Comparison of ENCODE assay signal across 8 cellular contexts in the genomic region with DNA sequence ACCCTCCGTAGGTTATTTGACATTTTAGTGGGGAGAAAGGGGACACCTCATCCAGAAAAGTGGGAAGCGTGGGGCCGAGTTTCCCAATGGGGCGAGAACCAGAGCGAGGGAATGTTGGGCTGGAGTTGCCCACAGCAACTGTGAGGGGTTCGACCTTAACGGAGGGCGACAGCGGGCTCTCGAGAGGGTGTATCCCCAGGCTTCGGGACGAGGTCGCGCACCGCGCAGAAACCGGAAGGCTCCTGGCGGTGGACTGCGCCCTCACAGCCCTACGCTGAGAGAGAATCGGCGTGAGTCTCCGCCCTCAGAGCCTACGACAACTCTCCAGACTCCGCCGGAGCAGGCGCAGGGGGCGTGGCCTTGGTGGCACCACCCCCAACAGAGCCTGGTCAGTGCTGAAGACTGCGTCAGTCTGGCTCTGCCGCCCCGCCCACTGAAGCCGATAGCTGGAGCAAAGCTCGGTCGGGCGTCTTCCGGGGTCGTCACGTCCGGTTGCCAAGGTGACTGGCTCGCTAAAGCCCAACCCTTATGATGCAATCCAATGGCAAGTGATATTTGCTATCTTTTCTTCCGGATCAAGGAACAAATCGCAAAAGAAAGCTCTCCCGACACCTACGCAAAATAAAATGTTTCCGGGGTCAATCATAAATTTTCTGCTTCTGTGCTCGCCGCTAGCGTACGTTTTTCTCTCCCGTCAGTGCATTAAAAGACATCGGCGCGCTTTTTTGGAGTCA. TPM values are rescaled to one million over a fixed set of nuclear protein-coding genes. Genes with fewer than 3 reads are reported as not detected.
DNase-seq lines count a peak whose midpoint lies in the region; TF ChIP-seq lines count a peak whose summit lies in the region.

Gene LRIF1 (minus strand): TSS at position 257 of the 734 bp plus-strand sequence. CDS start 234 bp downstream, at position 23.

- H3K9me3 Mint-ChIP-seq in nephron: peaks cover 31% of the 10 kb centered on the region
- peaks cover 38% of the 10 kb centered on the region for H3K9me3 Mint-ChIP-seq in stimulated activated naive CD8-positive, alpha-beta T cell treated with anti-CD3 and anti-CD28 coated beads, Interleukin-15, Interleukin-2, amounts not matched to agents 100 ng/mL and 50 ng/mL, for 24 hours

- peak; percentile 68 for TF ChIP-seq CTCF in fibroblast of the aortic adventitia (IDR thresholded peaks at IDR 0.05; ENCODE audit: insufficient read depth, low read length)
- peak; percentile 27 to 48 (median 44) for TF ChIP-seq CTCF in nephron (IDR thresholded peaks at IDR 0.05; ENCODE audit: unreplicated experiment in 3 of 3)

- peak within 1 kb of the TSS; percentile 79 to 88 (median 80) for H3K27ac Mint-ChIP-seq in nephron
- H3K27ac Mint-ChIP-seq in stimulated activated naive CD8-positive, alpha-beta T cell treated with anti-CD3 and anti-CD28 coated beads, Interleukin-15, Interleukin-2, amounts not matched to agents 100 ng/mL and 50 ng/mL, for 24 hours: peak within 1 kb of the TSS; percentile 98

- peaks cover 33% of the 10 kb centered on the region for H3K36me3 Mint-ChIP-seq in nephron (ENCODE audit: low read depth)
- H3K36me3 Mint-ChIP-seq in stimulated activated naive CD8-positive, alpha-beta T cell treated with anti-CD3 and anti-CD28 coated beads, Interleukin-15, Interleukin-2, amounts not matched to agents 100 ng/mL and 50 ng/mL, for 24 hours (ENCODE audit: low read depth): peaks cover 47% of the 10 kb centered on the region

- peaks cover 13% of the 10 kb centered on the region for H3K27me3 Mint-ChIP-seq in nephron (ENCODE audit: low read depth)
- peaks cover 11% of the 10 kb centered on the region for H3K27me3 Mint-ChIP-seq in stimulated activated naive CD8-positive, alpha-beta T cell treated with anti-CD3 and anti-CD28 coated beads, Interleukin-15, Interleukin-2, amounts not matched to agents 100 ng/mL and 50 ng/mL, for 24 hours

- H3K4me3 ChIP-seq in fibroblast of the aortic adventitia (ENCODE audit: low read depth, low read length): peak within 1 kb of the TSS; percentile 87

- H3K4me1 Mint-ChIP-seq in nephron: peaks cover 5% of the 10 kb centered on the region
- peaks cover 47% of the 10 kb centered on the region for H3K4me1 Mint-ChIP-seq in stimulated activated naive CD8-positive, alpha-beta T cell treated with anti-CD3 and anti-CD28 coated beads, Interleukin-15, Interleukin-2, amounts not matched to agents 100 ng/mL and 50 ng/mL, for 24 hours (ENCODE audit: low read depth)

- H3K4me3 Mint-ChIP-seq in nephron: peak within 1 kb of the TSS; percentile 84 to 89 (median 86)
- H3K4me3 Mint-ChIP-seq in stimulated activated naive CD8-positive, alpha-beta T cell treated with anti-CD3 and anti-CD28 coated beads, Interleukin-15, Interleukin-2, amounts not matched to agents 100 ng/mL and 50 ng/mL, for 24 hours: peak within 1 kb of the TSS; percentile 87

- peak; percentile 100 for DNase-seq in ELF-1 (ENCODE audit: low read depth, low spot score)
- DNase-seq in GOT3 (lab: John Stamatoyannopoulos, UW): peak; percentile 89
- DNase-seq in LoVo (ENCODE audit: low spot score): peak; percentile 99
- DNase-seq in SHP77 (lab: John Stamatoyannopoulos, UW): peak; percentile 99
- DNase-seq in activated effector memory CD4-positive, alpha-beta T cell treated with Interleukin-2 at 50 U/mL for 16 hours: peak; percentile 99
- peak; percentile 99 for DNase-seq in fibroblast of the aortic adventitia (ENCODE audit: low read depth)

RNA-seq across cellular contexts. Expression of gene LRIF1, which starts in this region (rescaled TPM):
- total RNA-seq in fibroblast of the aortic adventitia (ENCODE audit: low replicate concordance): 15.2 and 19.5 TPM in 2 replicates

Comparison
In these comparisons a context has a peak if more than half of its experiments do, and no peak if none do; other contexts are left out.
1. Peak in every context shown above with its lines: DNase-seq and H3K4me3 ChIP-seq.